8 cellular contexts compared by ENCODE assay signal in the genomic region with DNA sequence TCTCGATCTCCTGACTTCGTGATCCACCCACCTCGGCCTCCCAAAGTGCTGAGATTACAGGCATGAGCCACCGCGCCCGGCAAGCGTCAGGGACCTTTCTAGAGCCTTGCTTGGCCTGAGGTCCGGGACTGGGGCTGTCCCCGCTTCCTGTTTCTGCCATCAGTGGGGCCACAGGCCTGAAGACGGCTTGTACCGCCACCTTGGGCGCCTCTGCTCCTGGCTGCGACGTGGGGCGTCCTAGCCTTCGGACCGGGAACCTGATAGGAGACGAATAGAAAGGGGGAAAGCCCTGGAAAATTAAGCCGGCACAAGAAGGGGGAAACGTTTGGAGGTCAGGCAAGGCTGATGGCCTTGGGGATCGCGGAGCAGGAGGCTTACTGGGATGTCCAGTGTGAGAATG. TPM values are rescaled to one million over a fixed set of nuclear protein-coding genes. Genes with fewer than 3 reads are reported as not detected.
DNase-seq lines count a peak whose midpoint lies in the region; ATAC-seq, FAIRE-seq and TF ChIP-seq lines count a peak whose summit lies in the region.

No MANE protein-coding gene starts in this region.

- peak overlapping the region; percentile 79 for H3K27ac ChIP-seq in colonic mucosa

- CTCF ChIA-PET in BJ (lab: Yijun Ruan, JAX) = interaction anchor here (0.8 to 8.2 kb wide), 7 partner anchors 9 to 744 kb away, joined by 3 to 116 read pairs (median 3); no protein-coding TSS in a partner anchor

- H3K4me1 Mint-ChIP-seq in natural killer cell = peaks cover 9 to 22% of the 10 kb centered on the region in 2 donors

- no peaks in the 10 kb centered on the region for H3K36me3 ChIP-seq in BJ (ENCODE audit: control insufficient read depth, insufficient read depth, low read length)
- H3K36me3 ChIP-seq in colonic mucosa = no peaks in the 10 kb centered on the region

- DNase-seq in BJ (ENCODE audit: low read depth) (no peak), NCI-H146 treated with DMSO at 0.1 percent for 48 hours (lab: John Stamatoyannopoulos, UW; ENCODE audit: unreplicated experiment) (peak; percentile 3), colonic mucosa (no peak), natural killer cell (no peak), urothelium cell line (ENCODE audit: low spot score) (no peak), DMS153 (lab: John Stamatoyannopoulos, UW) (no peak), OCI-M2 (lab: John Stamatoyannopoulos, UW; ENCODE audit: unreplicated experiment) (no peak)

- H3K27me3 ChIP-seq in BJ (ENCODE audit: control insufficient read depth, insufficient read depth, low read length) = no peaks in the 10 kb centered on the region
- no peaks in the 10 kb centered on the region for H3K27me3 ChIP-seq in colonic mucosa

- POLR2A ChIA-PET in BJ (lab: Charles Lee) = interaction anchor here (0.7 kb wide), 1 partner anchor 398 kb away, joined by 5 read pairs; no protein-coding TSS in a partner anchor

- no peak for ATAC-seq in natural killer cell
- no peak for ATAC-seq in HG03175 (IDR thresholded peaks at IDR 0.05; ENCODE audit: unreplicated experiment)

- peak overlapping the region; percentile 98 for H3K4me3 Mint-ChIP-seq in natural killer cell

- peak overlapping the region; percentile 69 for H3K4me3 ChIP-seq in BJ (ENCODE audit: low read depth, low read length)
- peak overlapping the region; percentile 65 for H3K4me3 ChIP-seq in colonic mucosa

- H3K9me3 ChIP-seq in colonic mucosa = no peaks in the 10 kb centered on the region

- no peaks in the 10 kb centered on the region for H3K9me3 Mint-ChIP-seq in natural killer cell

- H3K36me3 Mint-ChIP-seq in natural killer cell = no peaks in the 10 kb centered on the region

- intact Hi-C loops in colonic mucosa (cut with DNase I) (no loop called here), natural killer cell (cut with micrococcal nuclease) (loop anchor here (1.0 kb wide), 2 partner anchors 34 to 66 kb away; no protein-coding TSS in a partner anchor)

- no peaks in the 10 kb centered on the region for H3K27me3 Mint-ChIP-seq in natural killer cell (ENCODE audit: low read depth in 2 of 2)

- H3K9ac ChIP-seq in colonic mucosa (ENCODE audit: low read depth in 2 of 2, low read length in 2 of 2) = peak overlapping the region in 1 of 2 donors; percentile 51

- peaks cover 2% of the 10 kb centered on the region for H3K4me1 ChIP-seq in colonic mucosa

- TF ChIP-seq CTCF in BJ (IDR thresholded peaks at IDR 0.05; ENCODE audit: insufficient read depth, low read depth, low read length) = no peak
- TF ChIP-seq CTCF in colonic mucosa (IDR thresholded peaks at IDR 0.05) = no peak
- TF ChIP-seq CTCF in natural killer cell (IDR thresholded peaks at IDR 0.05) = no peak

- H3K27ac Mint-ChIP-seq in natural killer cell = peak overlapping the region; percentile 93 to 97

- no peak for FAIRE-seq in urothelium cell line (lab: Jason Lieb, UNC)

RNA-seq across cellular contexts. Expression of a gene that starts 35.1 kb away (rescaled TPM):
- 19.1 and 35.8 TPM in 2 replicates for polyA plus RNA-seq in BJ (2011; rRNA removed)
- polyA minus RNA-seq in BJ (2011; rRNA and poly(A)+ RNA removed) = 18.0 and 19.1 TPM in 2 replicates
- 10 to 100 TPM; 31.2 to 46.2 TPM for total RNA-seq in colonic mucosa
- total RNA-seq in natural killer cell = 10 to 100 TPM; 49.8 to 62.3 (median 52.6) TPM
